In genomic region chr10:103843045-103843444, GRCh38 we compare ENCODE assay signal across 27 cellular contexts. TPM values are rescaled to one million over a fixed set of nuclear protein-coding genes. Genes with fewer than 3 reads are reported as not detected.
A peak's percentile ranks its signal among the peaks of the same experiment; 100 is the strongest.
DNase-seq lines count a peak whose midpoint lies in the region; ATAC-seq and TF ChIP-seq lines count a peak whose summit lies in the region.
"Had no signal": no experiment of that assay in that cellular context is flagged by ENCODE, and none has a peak within 500 bp of the region (broad histone marks: within the 10 kb centered on the region; RNA-seq: fewer than 3 reads in every experiment).

No MANE protein-coding gene starts in this region.

- TF ChIP-seq POLR2A in body of pancreas (IDR thresholded peaks at IDR 0.05), result no peak
- no peak for TF ChIP-seq POLR2A in vagina (IDR thresholded peaks at IDR 0.05)

- H3K4me1 ChIP-seq in right cardiac atrium (ENCODE audit: control insufficient read depth, insufficient read depth, low read length) (peaks cover 34% of the 10 kb centered on the region), body of pancreas (peaks cover 56% of the 10 kb centered on the region), osteoblast (ENCODE audit: insufficient read depth, low read length) (peaks cover 21% of the 10 kb centered on the region), vagina (peaks cover 76% of the 10 kb centered on the region)

- no peak for TF ChIP-seq CTCF in body of pancreas (IDR thresholded peaks at IDR 0.05)
- TF ChIP-seq CTCF in osteoblast (IDR thresholded peaks at IDR 0.05; ENCODE audit: extremely low read depth, low read depth, low read length), result no peak
- TF ChIP-seq CTCF in vagina (IDR thresholded peaks at IDR 0.05), result no peak

- intact Hi-C loops in right cardiac atrium (cut with DNase I), result no loop called here
- intact Hi-C loops in left ventricle myocardium superior (cut with micrococcal nuclease), result no loop called here
- intact Hi-C loops in body of pancreas (cut with DNase I), result no loop called here
- intact Hi-C loops in vagina (cut with DNase I), result no loop called here

- H3K9me3 ChIP-seq in right cardiac atrium (ENCODE audit: control insufficient read depth, low read length) (no peaks in the 10 kb centered on the region), body of pancreas (no peaks in the 10 kb centered on the region), osteoblast (ENCODE audit: low read depth, low read length) (no peaks in the 10 kb centered on the region), vagina (no peaks in the 10 kb centered on the region)
- H3K9me3 ChIP-seq: lower lobe of right lung, mucosa of descending colon had no signal

- ATAC-seq in right cardiac atrium, result no peak
- no peak for ATAC-seq in left ventricle myocardium superior
- ATAC-seq in body of pancreas, result no peak
- ATAC-seq in GM18858 (IDR thresholded peaks at IDR 0.05; ENCODE audit: unreplicated experiment), result no peak
- ATAC-seq: GM12878, lower lobe of right lung, WTC11 had no signal

- no peaks in the 10 kb centered on the region for H3K27me3 ChIP-seq in right cardiac atrium (ENCODE audit: control insufficient read depth, insufficient read depth)
- H3K27me3 ChIP-seq in body of pancreas, result no peaks in the 10 kb centered on the region
- H3K27me3 ChIP-seq in osteoblast (ENCODE audit: insufficient read depth, low read length), result no peaks in the 10 kb centered on the region
- no peaks in the 10 kb centered on the region for H3K27me3 ChIP-seq in vagina

- peaks cover 42% of the 10 kb centered on the region for H3K79me2 ChIP-seq in osteoblast (ENCODE audit: insufficient read depth, low read length)

- H3K36me3 ChIP-seq in body of pancreas (replicated peaks in 1 of 2; ENCODE audit: insufficient read depth in 1 of 2, low read depth in 2 of 2) (no peaks in the 10 kb centered on the region), osteoblast (ENCODE audit: insufficient read depth, low read length) (no peaks in the 10 kb centered on the region), vagina (no peaks in the 10 kb centered on the region)
- H3K36me3 ChIP-seq: lower lobe of right lung, neural progenitor cell had no signal

- H4K20me1 ChIP-seq in osteoblast (ENCODE audit: insufficient read depth, low read length), result peaks cover 9% of the 10 kb centered on the region

- no peak overlapping the region for H2AFZ ChIP-seq in osteoblast (ENCODE audit: low read length)
- H2AFZ ChIP-seq: neural progenitor cell had no signal

- DNase-seq in right cardiac atrium, result no peak
- DNase-seq in left ventricle myocardium superior, result no peak
- DNase-seq in body of pancreas, result no peak
- DNase-seq in osteoblast (ENCODE audit: insufficient read length, low spot score, missing footprints), result no peak
- no peak for DNase-seq in vagina (ENCODE audit: extremely low spot score in 2 of 2)
- DNase-seq in NCI-H146 treated with DMSO at 0.1 percent for 48 hours (lab: John Stamatoyannopoulos, UW; ENCODE audit: unreplicated experiment), result no peak
- DNase-seq in amniotic stem cell (lab: John Stamatoyannopoulos, UW), result no peak
- DNase-seq: activated CD4-positive, alpha-beta T cell treated with anti-CD3 and anti-CD28 coated beads, Interleukin-2, amount 50 U/mL, for 4 hours; activated CD8-positive, alpha-beta memory T cell treated with anti-CD3 and anti-CD28 coated beads, Interleukin-2, amount 50 U/mL, for 4 hours; activated naive CD8-positive, alpha-beta T cell treated with anti-CD3 and anti-CD28 coated beads, Interleukin-2, amount 10 ng/mL, durations not matched to agents 7 days and 5 days; C1 segment of cervical spinal cord; effector memory CD4-positive, alpha-beta T cell; erythroblast; foreskin melanocyte; H9; hypothalamus; lower lobe of right lung; mucosa of descending colon; NCI-H1092; NCI-H2227 treated with DMSO at 0.1 percent for 48 hours; posterior cingulate gyrus; small intestine; T1000 had no signal

- H3K4me3 ChIP-seq in right cardiac atrium (ENCODE audit: low read length), result no peak overlapping the region
- H3K4me3 ChIP-seq in body of pancreas, result no peak overlapping the region
- H3K4me3 ChIP-seq in osteoblast (ENCODE audit: insufficient read depth, low read length), result no peak overlapping the region
- no peak overlapping the region for H3K4me3 ChIP-seq in vagina
- H3K4me3 ChIP-seq: GM12878, lower lobe of right lung, mucosa of descending colon, neural progenitor cell had no signal

- WGBS in right cardiac atrium, result 83% methylated on average over 3 of the region's 3 CpGs
- 35 to 37% methylated on average over 3 of the region's 3 CpGs for WGBS in body of pancreas, 2 donors

- H3K4me2 ChIP-seq in osteoblast (ENCODE audit: insufficient read depth, low read length), result no peak overlapping the region
- H3K4me2 ChIP-seq: neural progenitor cell had no signal

- H3K27ac ChIP-seq in right cardiac atrium (ENCODE audit: low read length) (peak overlapping the region; percentile 91), body of pancreas (peak overlapping the region in 3 of 4 donors; percentile 50 to 79 (median 77)), osteoblast (ENCODE audit: low read depth, low read length) (peak overlapping the region; percentile 68), vagina (peak overlapping the region; percentile 76)
- H3K27ac ChIP-seq: neural progenitor cell had no signal

RNA-seq across cellular contexts. Expression of gene SH3PXD2A, which starts 12.3 kb away (rescaled TPM):
- total RNA-seq in right cardiac atrium, result 10 to 100 TPM; 30.2 to 31.7 (median 31.0) TPM
- 13.5 TPM for polyA plus RNA-seq in right cardiac atrium
- 28.6 TPM for total RNA-seq in left ventricle myocardium superior
- total RNA-seq in body of pancreas, result 1 to 10 TPM; 7.3 to 9.9 TPM
- 27.7 and 29.0 TPM in 2 replicates for total RNA-seq in osteoblast
- 56.2 TPM for total RNA-seq in vagina
